In the genomic region with DNA sequence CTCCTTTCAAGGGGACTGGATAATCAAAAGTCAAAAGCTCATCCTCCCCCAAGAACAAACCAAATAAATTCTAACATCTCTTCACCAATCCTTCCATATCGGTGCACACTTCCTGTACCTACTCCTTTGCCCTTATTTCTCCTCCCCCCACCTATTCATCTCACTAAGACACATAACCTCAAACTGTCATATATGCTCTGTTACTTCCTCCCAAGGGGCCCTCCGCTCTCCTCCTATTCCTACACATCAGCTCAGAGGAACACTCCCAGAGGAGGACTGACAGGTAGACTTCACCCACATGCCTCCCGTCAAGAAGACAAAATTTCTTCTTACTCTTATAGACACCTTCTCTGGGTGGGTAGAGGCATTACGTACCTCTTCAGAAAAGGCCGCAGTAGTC, we compare ENCODE assay signal across 27 cellular contexts.
"Had no signal": no experiment of that assay in that cellular context is flagged by ENCODE, and none has a peak within 500 bp of the region (broad histone marks: within the 10 kb centered on the region; RNA-seq: fewer than 3 reads in every experiment).

No MANE protein-coding gene starts in this region.

- H3K79me2 ChIP-seq: hepatocyte, parathyroid adenoma had no signal

- H3K4me2 ChIP-seq: hepatocyte, neural progenitor cell, smooth muscle cell had no signal

- H3K4me3 ChIP-seq: hepatocyte, left ventricle myocardium inferior, lung, neural progenitor cell, psoas muscle, right atrium auricular region, right lobe of liver, smooth muscle cell, stomach, testis, thyroid gland, transverse colon, upper lobe of left lung, vagina had no signal

- DNase-seq: islet precursor cell; left ventricle myocardium inferior; mesendoderm; naive thymus-derived CD8-positive, alpha-beta T cell; nephron progenitor cell; occipital lobe; psoas muscle; right lobe of liver; stimulated activated CD4-positive, alpha-beta T cell treated with anti-CD3 and anti-CD28 coated beads, Interleukin-12 subunit alpha, Interleukin-12 subunit beta, amount 100 ng/mL, for 4 hours; stimulated activated CD4-positive, alpha-beta T cell treated with anti-CD3 and anti-CD28 coated beads, Interleukin-15, amount 100 ng/mL, for 24 hours; stimulated activated CD4-positive, alpha-beta T cell treated with anti-CD3 and anti-CD28 coated beads, Interleukin-2, amount 100 ng/mL, for 24 hours; stimulated activated CD4-positive, alpha-beta T cell treated with anti-CD3 and anti-CD28 coated beads, Interleukin-4, amount 100 ng/mL, for 1 hour; stimulated activated naive B cell treated with anti-CD40 and anti-IgM and Interleukin-4, amounts not matched to agents 10 μg/mL and 1 μg/mL and 100 μg/mL, for 72 hours; stimulated activated naive CD8-positive, alpha-beta T cell treated with anti-CD3 and anti-CD28 coated beads, Interleukin-15, Interleukin-2, amounts not matched to agents 100 U/mL and 50 U/mL, for 24 hours; stomach; testis; thyroid gland; transverse colon; upper lobe of left lung had no signal

- H3K36me3 ChIP-seq: left ventricle myocardium inferior, neural progenitor cell, neutrophil, right atrium auricular region, right lobe of liver, stomach, thyroid gland, transverse colon, upper lobe of left lung, vagina had no signal

- H3K27ac ChIP-seq: hepatocyte, left ventricle myocardium inferior, neural progenitor cell, neutrophil, parathyroid adenoma, psoas muscle, right atrium auricular region, right lobe of liver, stomach, testis, thyroid gland, transverse colon, upper lobe of left lung, vagina had no signal

- H3K4me1 ChIP-seq: left ventricle myocardium inferior, neural progenitor cell, parathyroid adenoma, psoas muscle, right atrium auricular region, right lobe of liver, stomach, testis, thyroid gland, transverse colon, upper lobe of left lung, vagina had no signal

- H3K27me3 ChIP-seq: hepatocyte, neural progenitor cell, neutrophil, right atrium auricular region, right lobe of liver, testis, thyroid gland, transverse colon, upper lobe of left lung, vagina had no signal

- H3K9ac ChIP-seq: neural progenitor cell, parathyroid adenoma had no signal

- H2AFZ ChIP-seq: hepatocyte, neural progenitor cell, parathyroid adenoma had no signal

- H3K9me3 ChIP-seq: left ventricle myocardium inferior, psoas muscle, right atrium auricular region, right lobe of liver, testis, thyroid gland, transverse colon, vagina had no signal

- ATAC-seq: naive thymus-derived CD8-positive, alpha-beta T cell; psoas muscle; right lobe of liver; stimulated activated naive B cell treated with anti-CD40 and anti-IgM and Interleukin-4, amounts not matched to agents 10 μg/mL and 1 μg/mL and 100 μg/mL, for 72 hours; stimulated activated naive CD8-positive, alpha-beta T cell treated with anti-CD3 and anti-CD28 coated beads, Interleukin-15, Interleukin-2, amounts not matched to agents 100 U/mL and 50 U/mL, for 24 hours had no signal
